Comparison of ENCODE assay signal across 23 cellular contexts in the genomic region with DNA sequence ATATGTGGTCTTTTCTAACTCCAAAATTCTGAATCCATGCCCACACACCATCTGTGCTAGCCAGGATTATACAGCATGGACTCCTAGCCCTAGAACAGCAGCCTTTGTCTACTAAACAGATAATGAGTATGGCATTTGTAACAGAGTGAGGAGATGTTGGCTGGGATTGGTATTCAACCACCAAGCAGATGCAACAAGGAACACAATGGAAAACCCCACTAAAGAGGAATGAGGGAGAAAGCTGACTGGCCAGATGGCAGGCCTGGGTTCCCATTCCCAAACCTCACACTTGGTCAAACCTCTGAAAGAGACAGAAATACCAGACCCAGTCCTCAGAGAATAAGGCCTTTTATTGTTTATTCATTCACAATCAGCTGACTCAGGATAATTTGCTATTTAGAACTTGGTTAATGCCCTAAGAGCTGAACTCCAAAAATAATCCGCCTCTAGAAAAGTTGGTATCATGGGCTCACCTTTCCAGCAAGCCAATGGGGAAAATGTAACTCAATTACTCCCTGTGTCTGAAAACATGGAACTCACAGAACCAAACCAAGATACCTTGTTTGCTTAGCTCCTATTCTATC.
A peak's percentile ranks its signal among the peaks of the same experiment; 100 is the strongest.
DNase-seq lines count a peak whose midpoint lies in the region; ATAC-seq, FAIRE-seq and TF ChIP-seq lines count a peak whose summit lies in the region.
"Had no signal": no experiment of that assay in that cellular context is flagged by ENCODE, and none has a peak within 500 bp of the region (broad histone marks: within the 10 kb centered on the region; RNA-seq: fewer than 3 reads in every experiment).

No MANE protein-coding gene starts in this region.

- H2AFZ ChIP-seq in K562 (ENCODE audit: low read depth, low read length): no peak overlapping the region
- H2AFZ ChIP-seq: GM23248 had no signal

- TF ChIP-seq EP300 in K562 (IDR thresholded peaks at IDR 0.05; ENCODE audit: low read length): no peak

- peak; percentile 20 for DNase-seq in Ammon's horn (ENCODE audit: low spot score)
- DNase-seq in K562 (ENCODE audit: extremely low read depth in 1 of 4, low spot score in 3 of 4): no peak
- peak; percentile 12 for DNase-seq in medulla oblongata (ENCODE audit: extremely low spot score)
- DNase-seq in pons (ENCODE audit: low spot score): peak; percentile 58
- DNase-seq in activated T-cell treated with anti-CD3 and anti-CD28 coated beads, Interleukin-2, amount 50 U/mL, for 72 hours: no peak
- no peak for DNase-seq in NCI-H345 (lab: John Stamatoyannopoulos, UW)
- DNase-seq in SJCRH30: no peak
- DNase-seq: BE2C; CD4-positive, alpha-beta T cell; CD8-positive, alpha-beta memory T cell; DMS53; DMS79 treated with DMSO at 0.1 percent for 48 hours; GF-D8; GM23248; H7; HCEC 1CT had no signal

- H3K27ac Mint-ChIP-seq in activated T-cell treated with anti-CD3 and anti-CD28 coated beads, Interleukin-2, amount 50 U/mL, for 72 hours: no peak overlapping the region
- H3K27ac Mint-ChIP-seq: CD14-positive monocyte; CD4-positive, alpha-beta T cell; CD8-positive, alpha-beta memory T cell had no signal

- H3K4me3 Mint-ChIP-seq in activated T-cell treated with anti-CD3 and anti-CD28 coated beads, Interleukin-2, amount 50 U/mL, for 72 hours: no peak overlapping the region
- H3K4me3 Mint-ChIP-seq: CD14-positive monocyte; CD4-positive, alpha-beta T cell; CD8-positive, alpha-beta memory T cell had no signal

- TF ChIP-seq CTCF in K562 (IDR thresholded peaks at IDR 0.05 in 2 of 3, conservative IDR thresholded peaks at IDR 0.05 in 1 of 3; ENCODE audit: insufficient read depth in 2 of 3, low read depth in 1 of 3, low read length in 3 of 3): no peak

- CTCF ChIA-PET in K562 (lab: Yijun Ruan, JAX; ENCODE audit: low intra/inter-chr PET ratio): no interaction called here

- peaks cover under 1% of the 10 kb centered on the region; the same call in 1 of the 2 replicates for H3K9me3 ChIP-seq in K562 (replicated peaks; ENCODE audit: control insufficient read depth, insufficient read depth, low read depth, low read length)
- no peaks in the 10 kb centered on the region for H3K9me3 ChIP-seq in SJCRH30 (replicated peaks)
- H3K9me3 ChIP-seq: BE2C; BLaER1 treated with 17β-estradiol and CSF1 and Interleukin-3, amounts not matched to agents 10 nM and 100 nM had no signal

- H3K9me3 Mint-ChIP-seq in activated T-cell treated with anti-CD3 and anti-CD28 coated beads, Interleukin-2, amount 50 U/mL, for 72 hours: peaks cover 3 to 12% of the 10 kb centered on the region in 2 donors

- H3K27me3 Mint-ChIP-seq in activated T-cell treated with anti-CD3 and anti-CD28 coated beads, Interleukin-2, amount 50 U/mL, for 72 hours (ENCODE audit: low read depth): no peaks in the 10 kb centered on the region
- H3K27me3 Mint-ChIP-seq: CD4-positive, alpha-beta T cell; CD8-positive, alpha-beta memory T cell had no signal

- TF ChIP-seq RAD21 in K562 (CRISPR knock-in tag; conservative IDR thresholded peaks at IDR 0.05 in 1 of 2, IDR thresholded peaks at IDR 0.05 in 1 of 2): no peak

- no peaks in the 10 kb centered on the region for H3K4me1 ChIP-seq in K562 (replicated peaks in 1 of 2; ENCODE audit: control insufficient read depth in 2 of 2, insufficient read depth in 2 of 2, low read length in 2 of 2)
- H3K4me1 ChIP-seq in SJCRH30: no peaks in the 10 kb centered on the region
- H3K4me1 ChIP-seq: BE2C; BLaER1 treated with 17β-estradiol and CSF1 and Interleukin-3, amounts not matched to agents 10 nM and 100 nM had no signal

- intact Hi-C loops in K562 (cut with micrococcal nuclease): no loop called here

- H3K27ac ChIP-seq in K562 (ENCODE audit: extremely low read depth, low read depth, low read length) (no peak overlapping the region), SJCRH30 (no peak overlapping the region)
- H3K27ac ChIP-seq: BLaER1 treated with 17β-estradiol and CSF1 and Interleukin-3, amounts not matched to agents 10 nM and 100 nM; GM23248 had no signal

- ATAC-seq in K562 (no peak), GM21367 (IDR thresholded peaks at IDR 0.05; ENCODE audit: unreplicated experiment) (no peak)
- no peak for ATAC-seq in activated T-cell treated with anti-CD3 and anti-CD28 coated beads, Interleukin-2, amount 50 U/mL, for 72 hours (replicated peaks in 1 of 2)

- FAIRE-seq in K562 (lab: Jason Lieb, UNC): no peak
- FAIRE-seq: D721Med, GM12891, GM18507, H1 had no signal

- no peaks in the 10 kb centered on the region for H3K4me1 Mint-ChIP-seq in activated T-cell treated with anti-CD3 and anti-CD28 coated beads, Interleukin-2, amount 50 U/mL, for 72 hours (ENCODE audit: low read depth)
- H3K4me1 Mint-ChIP-seq: CD14-positive monocyte; CD8-positive, alpha-beta memory T cell had no signal

- peaks cover 2% of the 10 kb centered on the region in 2 donors for H3K36me3 Mint-ChIP-seq in activated T-cell treated with anti-CD3 and anti-CD28 coated beads, Interleukin-2, amount 50 U/mL, for 72 hours (ENCODE audit: insufficient read depth in 2 of 2)
- H3K36me3 Mint-ChIP-seq: CD14-positive monocyte; CD8-positive, alpha-beta memory T cell had no signal

- H3K4me3 ChIP-seq in K562 (no peak overlapping the region), SJCRH30 (no peak overlapping the region)
- H3K4me3 ChIP-seq: BLaER1 treated with 17β-estradiol and CSF1 and Interleukin-3, amounts not matched to agents 10 nM and 100 nM; GM23248 had no signal

- POLR2A ChIA-PET in K562 (lab: Yijun Ruan, JAX): no interaction called here

- no peak overlapping the region for H3K4me2 ChIP-seq in K562 (ENCODE audit: insufficient read depth, low read length)
- H3K4me2 ChIP-seq: BLaER1 treated with 17β-estradiol and CSF1 and Interleukin-3, amounts not matched to agents 10 nM and 100 nM had no signal

- H3K36me3 ChIP-seq in K562 (ENCODE audit: control insufficient read depth, insufficient read depth, low read length) (no peaks in the 10 kb centered on the region), SJCRH30 (no peaks in the 10 kb centered on the region)
- H3K36me3 ChIP-seq: BE2C; BLaER1 treated with 17β-estradiol and CSF1 and Interleukin-3, amounts not matched to agents 10 nM and 100 nM had no signal

- H3K27me3 ChIP-seq in K562 (ENCODE audit: control insufficient read depth in 2 of 2, insufficient read depth in 2 of 2, low read length in 2 of 2) (no peaks in the 10 kb centered on the region), SJCRH30 (no peaks in the 10 kb centered on the region; the same call in 1 of the 2 replicates)
- H3K27me3 ChIP-seq: BE2C; BLaER1 treated with 17β-estradiol and CSF1 and Interleukin-3, amounts not matched to agents 10 nM and 100 nM had no signal

- H4K20me1 ChIP-seq in K562 (replicated peaks; ENCODE audit: control insufficient read depth, insufficient read depth, low read length): no peaks in the 10 kb centered on the region
- H4K20me1 ChIP-seq: BLaER1 treated with 17β-estradiol and CSF1 and Interleukin-3, amounts not matched to agents 10 nM and 100 nM had no signal

- no peaks in the 10 kb centered on the region for H3K9me1 ChIP-seq in K562 (ENCODE audit: control insufficient read depth, insufficient read depth, low read length)

- in situ Hi-C loops in K562 (cut with MboI): no loop called here

- no peak overlapping the region for H3K9ac ChIP-seq in K562 (ENCODE audit: insufficient read depth in 1 of 2, low read depth in 2 of 2, low read length in 2 of 2)
- H3K9ac ChIP-seq: BLaER1 treated with 17β-estradiol and CSF1 and Interleukin-3, amounts not matched to agents 10 nM and 100 nM; GM23248 had no signal

- H3K79me2 ChIP-seq in K562 (ENCODE audit: control insufficient read depth, insufficient read depth, low read length): no peaks in the 10 kb centered on the region

- BruUV-seq in K562 (replicated peaks; lab: Mats Ljungman, UMichigan): no TSS peak

- no peak for TF ChIP-seq POLR2A in K562 (conservative IDR thresholded peaks at IDR 0.05)

- WGBS in K562 (ENCODE audit: insufficient coverage, low coverage, missing lambda C conversion rate): 0% methylated on average over 1 of the region's 1 CpG

TF ChIP-seq in K562, 482 proteins besides CTCF, POLR2A, EP300 and RAD21:
- TF ChIP-seq MAFK (IDR thresholded peaks at IDR 0.05; ENCODE audit: low read length): peak; percentile 45; the same call in 1 of the 2 replicates
- TF ChIP-seq C11orf30 (IDR thresholded peaks at IDR 0.05; ENCODE audit: low read depth): peak; percentile 15; the same call in 1 of the 2 replicates
- no peak for TF ChIP-seq CC2D1A (IDR thresholded peaks at IDR 0.05)
- no peak for TF ChIP-seq DPF2 (IDR thresholded peaks at IDR 0.05)
- TF ChIP-seq MAFF (IDR thresholded peaks at IDR 0.05; ENCODE audit: low read length): peak; percentile 41; the same call in 1 of the 2 replicates
- peak; percentile 35; the same call in 1 of the 2 replicates for TF ChIP-seq ZNF316 (IDR thresholded peaks at IDR 0.05)
- no peak for TF ChIP-seq KDM5B (IDR thresholded peaks at IDR 0.05; ENCODE audit: insufficient replicate concordance, low read depth, low read length)

Comparison
In these comparisons a context has a peak if more than half of its experiments do, and no peak if none do; other contexts are left out.
1. DNase-seq: peak in Ammon's horn (single experiment), medulla oblongata (single experiment) and pons (single experiment); none in K562 (0 of 4), activated T-cell treated with anti-CD3 and anti-CD28 coated beads, Interleukin-2, amount 50 U/mL, for 72 hours (0 of 2), NCI-H345 (single experiment) and SJCRH30 (0 of 2).